In genomic region chr4:123166023-123166422, GRCh38 we compare ENCODE assay signal across 2 cellular contexts.
TF ChIP-seq lines count a peak whose summit lies in the region.

No MANE protein-coding gene starts in this region.

TF ChIP-seq in HepG2, 621 proteins besides CTCF, POLR2A, EP300 and RAD21:
- TF ChIP-seq, protein P1, sequence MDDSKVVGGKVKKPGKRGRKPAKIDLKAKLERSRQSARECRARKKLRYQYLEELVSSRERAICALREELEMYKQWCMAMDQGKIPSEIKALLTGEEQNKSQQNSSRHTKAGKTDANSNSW (CRISPR knock-in tag; IDR thresholded peaks at IDR 0.05; ENCODE audit: borderline replicate concordance) = no peak
- TF ChIP-seq ZNF17 (CRISPR knock-in tag; IDR thresholded peaks at IDR 0.05) = no peak
- TF ChIP-seq, protein P2, sequence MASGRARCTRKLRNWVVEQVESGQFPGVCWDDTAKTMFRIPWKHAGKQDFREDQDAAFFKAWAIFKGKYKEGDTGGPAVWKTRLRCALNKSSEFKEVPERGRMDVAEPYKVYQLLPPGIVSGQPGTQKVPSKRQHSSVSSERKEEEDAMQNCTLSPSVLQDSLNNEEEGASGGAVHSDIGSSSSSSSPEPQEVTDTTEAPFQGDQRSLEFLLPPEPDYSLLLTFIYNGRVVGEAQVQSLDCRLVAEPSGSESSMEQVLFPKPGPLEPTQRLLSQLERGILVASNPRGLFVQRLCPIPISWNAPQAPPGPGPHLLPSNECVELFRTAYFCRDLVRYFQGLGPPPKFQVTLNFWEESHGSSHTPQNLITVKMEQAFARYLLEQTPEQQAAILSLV (CRISPR knock-in tag; IDR thresholded peaks at IDR 0.05; ENCODE audit: borderline replicate concordance) = no peak
- no peak for TF ChIP-seq RNF219 (CRISPR knock-in tag; IDR thresholded peaks at IDR 0.05)
- no peak for TF ChIP-seq ZNF30 (CRISPR knock-in tag; IDR thresholded peaks at IDR 0.05)
- no peak for TF ChIP-seq ZNF720 (CRISPR knock-in tag; IDR thresholded peaks at IDR 0.05)
- no peak for TF ChIP-seq SYNCRIP (IDR thresholded peaks at IDR 0.05; ENCODE audit: insufficient read depth, low read depth, low read length)
- no peak for TF ChIP-seq BCLAF1 (IDR thresholded peaks at IDR 0.05)
- no peak for TF ChIP-seq PHF8 (CRISPR knock-in tag; IDR thresholded peaks at IDR 0.05)
- no peak for TF ChIP-seq FOXA3 (CRISPR knock-in tag; IDR thresholded peaks at IDR 0.05)
- no peak for TF ChIP-seq NCOA1 (CRISPR knock-in tag; IDR thresholded peaks at IDR 0.05)
- TF ChIP-seq HDAC6 (IDR thresholded peaks at IDR 0.05; ENCODE audit: low read depth, low read length) = no peak
- TF ChIP-seq MYNN (CRISPR knock-in tag; IDR thresholded peaks at IDR 0.05; ENCODE audit: low read depth) = no peak
- no peak for TF ChIP-seq ZBTB7B (CRISPR knock-in tag; IDR thresholded peaks at IDR 0.05)

TF ChIP-seq in K562, 482 proteins besides CTCF, POLR2A, EP300 and RAD21:
- TF ChIP-seq CREM (IDR thresholded peaks at IDR 0.05; ENCODE audit: low read depth) (0 out of 2 replicates have a peak, but pooled peaks have one; percentile 9), HES1 (IDR thresholded peaks at IDR 0.05; ENCODE audit: low read depth) (no peak), NBN (IDR thresholded peaks at IDR 0.05; ENCODE audit: low read depth) (no peak), NONO (IDR thresholded peaks at IDR 0.05; ENCODE audit: low read depth in 2 of 2, low read length in 1 of 2) (no peak), ESRRB (CRISPR knock-in tag; IDR thresholded peaks at IDR 0.05; ENCODE audit: borderline replicate concordance) (no peak), TAF9B (IDR thresholded peaks at IDR 0.05; ENCODE audit: partially characterized antibody) (no peak), HDAC1 (IDR thresholded peaks at IDR 0.05) (no peak), EWSR1 (IDR thresholded peaks at IDR 0.05; ENCODE audit: borderline replicate concordance, low read depth, partially characterized antibody) (no peak), ZBTB43 (CRISPR knock-in tag; IDR thresholded peaks at IDR 0.05) (no peak), SAFB (IDR thresholded peaks at IDR 0.05; ENCODE audit: borderline replicate concordance, low read depth, low read length) (no peak), ASH1L (IDR thresholded peaks at IDR 0.05; ENCODE audit: borderline replicate concordance, low read depth, partially characterized antibody) (no peak), STAT6 (CRISPR knock-in tag; IDR thresholded peaks at IDR 0.05) (no peak), ZNF436 (CRISPR knock-in tag; IDR thresholded peaks at IDR 0.05) (no peak), ZSCAN32 (CRISPR knock-in tag; IDR thresholded peaks at IDR 0.05) (no peak), TAF1 (IDR thresholded peaks at IDR 0.05; ENCODE audit: control insufficient read depth, extremely low read depth, insufficient read depth, low read length, severe bottlenecking) (no peak), JUND (IDR thresholded peaks at IDR 0.05; ENCODE audit: borderline replicate concordance, low read depth, low read length) (0 out of 2 replicates have a peak, but pooled peaks have one; percentile 8), JUND (tag; IDR thresholded peaks at IDR 0.05; ENCODE audit: borderline replicate concordance, low read depth, low read length) (no peak), ZNF384 (IDR thresholded peaks at IDR 0.05; ENCODE audit: low read depth, low read length) (no peak), ZBTB1 (CRISPR knock-in tag; IDR thresholded peaks at IDR 0.05; ENCODE audit: borderline replicate concordance, low read depth) (no peak), TCF3 (CRISPR knock-in tag; IDR thresholded peaks at IDR 0.05) (peak; percentile 68), ZNF586 (CRISPR knock-in tag; conservative IDR thresholded peaks at IDR 0.05) (no peak), AFF1 (IDR thresholded peaks at IDR 0.05; ENCODE audit: low read depth in 1 of 2, partially characterized antibody in 2 of 2) (no peak), TEAD4 (IDR thresholded peaks at IDR 0.05; ENCODE audit: low read length) (0 out of 2 replicates have a peak, but pooled peaks have one; percentile 36), TEAD4 (CRISPR knock-in tag; IDR thresholded peaks at IDR 0.05; ENCODE audit: borderline replicate concordance) (no peak), KDM1A (IDR thresholded peaks at IDR 0.05) (peak in 1 of 2 experiments; percentile 38; a peak in 1 of 4 replicates), CBFA2T2 (conservative IDR thresholded peaks at IDR 0.05) (peak; percentile 65), ZNF140 (CRISPR knock-in tag; IDR thresholded peaks at IDR 0.05) (no peak), TRIM24 (IDR thresholded peaks at IDR 0.05) (peak; percentile 33 to 49; a peak in 1 of 4 replicates), NCOR1 (IDR thresholded peaks at IDR 0.05) (peak; percentile 52), MEIS2 (IDR thresholded peaks at IDR 0.05; ENCODE audit: partially characterized antibody) (peak; percentile 45), POLR2G (IDR thresholded peaks at IDR 0.05; ENCODE audit: low read depth, low read length) (no peak), TAL1 (IDR thresholded peaks at IDR 0.05) (peak; percentile 34; the same call in 1 of the 2 replicates), DPF2 (IDR thresholded peaks at IDR 0.05) (peak; percentile 47; the same call in 1 of the 2 replicates), KAT2B (IDR thresholded peaks at IDR 0.05; ENCODE audit: low read depth, low read length) (no peak), THAP7 (CRISPR knock-in tag; IDR thresholded peaks at IDR 0.05) (no peak), SMARCA4 (IDR thresholded peaks at IDR 0.05) (0 out of 2 replicates have a peak, but pooled peaks have one; percentile 23), EGR1 (conservative IDR thresholded peaks at IDR 0.05) (peak; percentile 50), ZNF316 (IDR thresholded peaks at IDR 0.05) (no peak), ARID1B (IDR thresholded peaks at IDR 0.05) (peak; percentile 64), ZNF12 (CRISPR knock-in tag; IDR thresholded peaks at IDR 0.05) (no peak), RNF2 (IDR thresholded peaks at IDR 0.05) (no peak), ARID2 (IDR thresholded peaks at IDR 0.05) (no peak), CBFA2T3 (IDR thresholded peaks at IDR 0.05) (peak; percentile 81), RBM14 (IDR thresholded peaks at IDR 0.05; ENCODE audit: borderline replicate concordance, insufficient read depth, low read depth, low read length) (no peak)
- TF ChIP-seq, protein P3, sequence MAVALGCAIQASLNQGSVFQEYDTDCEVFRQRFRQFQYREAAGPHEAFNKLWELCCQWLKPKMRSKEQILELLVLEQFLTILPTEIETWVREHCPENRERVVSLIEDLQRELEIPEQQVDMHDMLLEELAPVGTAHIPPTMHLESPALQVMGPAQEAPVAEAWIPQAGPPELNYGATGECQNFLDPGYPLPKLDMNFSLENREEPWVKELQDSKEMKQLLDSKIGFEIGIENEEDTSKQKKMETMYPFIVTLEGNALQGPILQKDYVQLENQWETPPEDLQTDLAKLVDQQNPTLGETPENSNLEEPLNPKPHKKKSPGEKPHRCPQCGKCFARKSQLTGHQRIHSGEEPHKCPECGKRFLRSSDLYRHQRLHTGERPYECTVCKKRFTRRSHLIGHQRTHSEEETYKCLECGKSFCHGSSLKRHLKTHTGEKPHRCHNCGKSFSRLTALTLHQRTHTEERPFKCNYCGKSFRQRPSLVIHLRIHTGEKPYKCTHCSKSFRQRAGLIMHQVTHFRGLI (CRISPR knock-in tag; IDR thresholded peaks at IDR 0.05) = no peak
- TF ChIP-seq, protein P4, sequence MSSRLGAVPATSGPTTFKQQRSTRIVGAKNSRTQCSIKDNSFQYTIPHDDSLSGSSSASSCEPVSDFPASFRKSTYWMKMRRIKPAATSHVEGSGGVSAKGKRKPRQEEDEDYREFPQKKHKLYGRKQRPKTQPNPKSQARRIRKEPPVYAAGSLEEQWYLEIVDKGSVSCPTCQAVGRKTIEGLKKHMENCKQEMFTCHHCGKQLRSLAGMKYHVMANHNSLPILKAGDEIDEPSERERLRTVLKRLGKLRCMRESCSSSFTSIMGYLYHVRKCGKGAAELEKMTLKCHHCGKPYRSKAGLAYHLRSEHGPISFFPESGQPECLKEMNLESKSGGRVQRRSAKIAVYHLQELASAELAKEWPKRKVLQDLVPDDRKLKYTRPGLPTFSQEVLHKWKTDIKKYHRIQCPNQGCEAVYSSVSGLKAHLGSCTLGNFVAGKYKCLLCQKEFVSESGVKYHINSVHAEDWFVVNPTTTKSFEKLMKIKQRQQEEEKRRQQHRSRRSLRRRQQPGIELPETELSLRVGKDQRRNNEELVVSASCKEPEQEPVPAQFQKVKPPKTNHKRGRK (tag; IDR thresholded peaks at IDR 0.05) = no peak
